ENCODE assay signal across 8 cellular contexts in the genomic region with DNA sequence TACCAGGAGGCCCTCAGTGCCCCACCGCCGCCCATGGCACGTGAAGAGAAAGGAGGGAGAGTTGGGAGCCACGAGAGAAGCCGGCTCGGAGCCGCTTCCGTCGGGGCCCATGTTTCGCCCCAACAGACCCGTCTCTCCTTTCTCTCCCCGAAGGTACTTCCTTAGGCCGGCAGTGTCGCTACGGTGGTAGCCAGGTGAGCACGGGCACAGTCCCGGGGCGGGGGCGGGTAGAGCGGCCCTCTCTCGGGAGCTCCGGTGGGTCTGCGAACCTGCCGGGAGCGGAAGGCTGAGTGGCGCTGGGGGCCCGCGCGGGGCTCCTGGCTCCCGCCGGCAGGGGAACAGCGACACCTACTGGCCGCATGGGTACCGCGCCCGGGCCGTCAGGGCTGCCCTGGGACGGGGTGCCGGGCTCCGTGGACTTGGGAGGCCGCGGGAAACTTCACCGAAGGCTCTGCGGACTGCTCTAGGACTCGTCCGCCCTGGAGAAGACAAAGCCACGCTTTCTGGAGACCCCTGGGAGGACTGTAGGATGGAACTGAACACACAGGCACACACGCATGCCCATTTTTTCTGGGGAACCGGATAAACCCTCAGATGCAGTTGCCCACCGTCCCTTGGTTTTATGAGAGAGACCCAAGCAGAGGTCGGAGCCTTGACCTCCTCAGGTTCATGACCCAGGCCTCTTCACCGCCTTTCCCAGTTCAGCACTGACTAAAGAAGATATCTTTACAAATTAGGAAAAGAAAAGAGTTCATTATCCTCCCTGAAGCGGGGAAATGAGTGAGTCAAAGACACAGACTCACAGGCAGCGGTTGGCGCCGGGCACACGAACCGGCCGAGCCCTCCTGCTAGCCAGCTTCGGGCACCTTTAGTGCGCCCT.
A peak's percentile ranks its signal among the peaks of the same experiment; 100 is the strongest.
DNase-seq lines count a peak whose midpoint lies in the region; ATAC-seq lines count a peak whose summit lies in the region.

No MANE protein-coding gene starts in this region.

- DNase-seq in NCI-H524 (lab: John Stamatoyannopoulos, UW) (peak; percentile 43 to 65), NCI-H524 treated with DMSO at 0.1 percent for 48 hours (lab: John Stamatoyannopoulos, UW) (no peak), NCI-H146 treated with DMSO at 0.1 percent for 48 hours (lab: John Stamatoyannopoulos, UW; ENCODE audit: unreplicated experiment) (peak; percentile 4), left lobe of liver (ENCODE audit: low spot score) (peak; percentile 77)
- DNase-seq in central memory CD4-positive, alpha-beta T cell: peak; percentile 61
- DNase-seq in stimulated activated CD4-positive, alpha-beta T cell treated with anti-CD3 and anti-CD28 coated beads, Interleukin-2, amount 100 ng/mL, for 48 hours: peak; percentile 78 to 88

- peak; percentile 70 for ATAC-seq in HG02798 (IDR thresholded peaks at IDR 0.05; ENCODE audit: poor library complexity, unreplicated experiment)
- peak; percentile 87 to 95 for ATAC-seq in activated CD4-positive, CD25-positive, alpha-beta regulatory T cell treated with anti-CD3 and anti-CD28 coated beads, Interleukin-2, amount 50 U/mL, for 24 hours
- peak; percentile 99 for ATAC-seq in left lobe of liver
